In the genomic region with DNA sequence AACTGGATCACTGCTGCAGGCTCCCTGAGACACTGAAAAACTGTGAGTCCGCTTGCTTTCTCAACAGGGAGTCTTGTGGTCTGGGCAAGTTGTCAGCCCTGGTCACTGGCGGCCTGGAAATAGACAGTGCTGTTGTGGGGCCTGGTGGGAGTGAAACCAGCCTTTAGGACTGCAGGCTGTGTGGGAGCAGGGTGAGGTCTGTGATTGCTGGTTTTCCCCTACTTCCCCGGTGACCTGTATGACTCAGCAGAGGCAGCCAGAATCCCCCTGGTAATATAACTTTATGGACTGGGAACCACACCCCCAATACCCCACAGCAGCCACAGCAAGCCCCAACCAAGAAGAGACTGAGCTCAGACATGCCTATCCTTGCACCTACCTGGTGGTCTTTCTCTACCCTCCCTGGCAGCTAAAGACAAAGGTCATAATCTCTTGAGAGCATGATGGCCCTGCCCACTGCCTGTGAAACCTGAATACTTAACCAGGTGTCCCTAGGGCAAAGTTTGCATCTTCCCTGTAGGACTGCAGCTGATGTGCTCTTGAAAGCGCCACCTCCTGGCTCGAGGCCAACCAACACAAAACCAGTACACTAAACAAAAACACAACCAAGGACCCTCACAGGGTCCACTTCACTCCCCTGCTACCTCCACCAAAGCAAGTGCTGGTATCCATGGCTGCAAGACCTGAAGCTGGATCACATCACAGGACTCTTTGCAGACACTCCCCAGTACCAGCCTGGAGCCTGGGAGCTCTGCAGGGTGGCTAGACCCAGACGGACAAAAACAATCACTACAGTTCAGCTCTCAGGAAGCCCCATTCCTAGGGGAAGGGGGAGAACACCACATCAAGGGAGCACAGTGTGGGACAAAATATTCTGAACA, we compare ENCODE assay signal across 8 cellular contexts. TPM values are rescaled to one million over a fixed set of nuclear protein-coding genes. Genes with fewer than 3 reads are reported as not detected.
A peak's percentile ranks its signal among the peaks of the same experiment; 100 is the strongest.
DNase-seq lines count a peak whose midpoint lies in the region; ATAC-seq and TF ChIP-seq lines count a peak whose summit lies in the region.

No MANE protein-coding gene starts in this region.

- peak; percentile 97 for ATAC-seq in GM21528 (IDR thresholded peaks at IDR 0.05; ENCODE audit: low FRiP score, unreplicated experiment)
- peak; percentile 93 for ATAC-seq in stimulated activated naive CD8-positive, alpha-beta T cell treated with anti-CD3 and anti-CD28 coated beads, Interleukin-15, Interleukin-2, amounts not matched to agents 100 U/mL and 50 U/mL, for 24 hours

- H3K4me1 Mint-ChIP-seq in glutamatergic neuron (ENCODE audit: low read depth, unreplicated experiment): no peaks in the 10 kb centered on the region

- no peaks in the 10 kb centered on the region for H3K9me3 Mint-ChIP-seq in glutamatergic neuron (ENCODE audit: unreplicated experiment)

- no peak overlapping the region for H3K4me3 ChIP-seq in astrocyte of the cerebellum (ENCODE audit: low read depth, low read length)

- peak; percentile 26 for DNase-seq in GM13977 (ENCODE audit: low spot score)
- peak; percentile 28 for DNase-seq in HT-29 (ENCODE audit: low spot score)
- peak; percentile 97 for DNase-seq in astrocyte of the cerebellum (ENCODE audit: low read depth)
- peak; percentile 37 for DNase-seq in stimulated activated naive CD8-positive, alpha-beta T cell treated with anti-CD3 and anti-CD28 coated beads, Interleukin-15, Interleukin-2, amounts not matched to agents 100 U/mL and 50 U/mL, for 24 hours
- DNase-seq in glutamatergic neuron: no peak
- no peak for DNase-seq in middle frontal gyrus (ENCODE audit: extremely low spot score, low spot score)
- no peak for DNase-seq in NCI-H2081 treated with DMSO at 0.1 percent for 48 hours (lab: John Stamatoyannopoulos, UW)

- no peaks in the 10 kb centered on the region for H3K27me3 Mint-ChIP-seq in glutamatergic neuron (ENCODE audit: unreplicated experiment)

- H3K27ac Mint-ChIP-seq in glutamatergic neuron (ENCODE audit: unreplicated experiment): no peak overlapping the region

- peak; percentile 49 for TF ChIP-seq CTCF in GM13977 (IDR thresholded peaks at IDR 0.05; ENCODE audit: extremely low read depth, insufficient read depth, missing control alignments)
- TF ChIP-seq CTCF in astrocyte of the cerebellum (IDR thresholded peaks at IDR 0.05; ENCODE audit: low read depth, low read length, missing control alignments): no peak
- no peak for TF ChIP-seq CTCF in glutamatergic neuron (IDR thresholded peaks at IDR 0.05; ENCODE audit: partially characterized antibody, unreplicated experiment)

- in situ Hi-C loops in GM13977 (cut with MboI; ENCODE audit: low pct_unique_long_range_greater_than_20kb, low sequenced_read_pairs, unreplicated experiment): no loop called here
- in situ Hi-C loops in astrocyte of the cerebellum (cut with HindIII; ENCODE audit: low sequenced_read_pairs): no loop called here

- H3K4me3 Mint-ChIP-seq in glutamatergic neuron (ENCODE audit: unreplicated experiment): no peak overlapping the region

- H3K36me3 Mint-ChIP-seq in glutamatergic neuron (ENCODE audit: unreplicated experiment): no peaks in the 10 kb centered on the region

RNA-seq across cellular contexts. Expression of a gene that starts 7.2 kb away (rescaled TPM):
- total RNA-seq in HT-29 (2014; rRNA removed; shearing (Covaris generic)): 10.4 and 12.3 TPM in 2 replicates
- total RNA-seq in glutamatergic neuron (ENCODE audit: unreplicated experiment): 91.9 TPM

RNA-seq across cellular contexts. Expression of a gene that starts 50.5 kb away (rescaled TPM):
- total RNA-seq in HT-29 (2014; rRNA removed; shearing (Covaris generic)): 44.5 and 48.2 TPM in 2 replicates
- total RNA-seq in glutamatergic neuron (ENCODE audit: unreplicated experiment): 23.7 TPM

RNA-seq across cellular contexts. Expression of a gene that starts 50.7 kb away (rescaled TPM):
- 5.9 and 14.6 TPM in 2 replicates for total RNA-seq in HT-29 (2014; rRNA removed; shearing (Covaris generic))
- total RNA-seq in glutamatergic neuron (ENCODE audit: unreplicated experiment): 13.5 TPM

Comparison
In these comparisons a context has a peak if more than half of its experiments do, and no peak if none do; other contexts are left out.
1. DNase-seq: peak in GM13977 (single experiment), HT-29 (single experiment), astrocyte of the cerebellum (single experiment) and stimulated activated naive CD8-positive, alpha-beta T cell treated with anti-CD3 and anti-CD28 coated beads, Interleukin-15, Interleukin-2, amounts not matched to agents 100 U/mL and 50 U/mL, for 24 hours (single experiment); none in glutamatergic neuron (single experiment), middle frontal gyrus (single experiment) and NCI-H2081 treated with DMSO at 0.1 percent for 48 hours (single experiment).